In genomic region chr1:43432171-43432860, GRCh38 we compare ENCODE assay signal across 14 cellular contexts. TPM values are rescaled to one million over a fixed set of nuclear protein-coding genes. Genes with fewer than 3 reads are reported as not detected.
DNase-seq lines count a peak whose midpoint lies in the region; ATAC-seq and TF ChIP-seq lines count a peak whose summit lies in the region.
"Had no signal": no experiment of that assay in that cellular context is flagged by ENCODE, and none has a peak within 500 bp of the region (broad histone marks: within the 10 kb centered on the region; RNA-seq: fewer than 3 reads in every experiment).

No MANE protein-coding gene starts in this region.

- H3K27me3 ChIP-seq in left ventricle myocardium inferior (ENCODE audit: low read depth), result no peaks in the 10 kb centered on the region
- no peaks in the 10 kb centered on the region for H3K27me3 ChIP-seq in RWPE2 (ENCODE audit: insufficient read depth, poor library complexity, severe bottlenecking)
- H3K27me3 ChIP-seq in upper lobe of right lung, result no peaks in the 10 kb centered on the region
- no peaks in the 10 kb centered on the region for H3K27me3 ChIP-seq in HAP-1 (ENCODE audit: low read depth)
- H3K27me3 ChIP-seq: BE2C had no signal

- H3K4me1 ChIP-seq in left ventricle myocardium inferior (peaks cover 14% of the 10 kb centered on the region), RWPE2 (ENCODE audit: insufficient read depth, poor library complexity, severe bottlenecking) (no peaks in the 10 kb centered on the region), upper lobe of right lung (peaks cover 6% of the 10 kb centered on the region), HAP-1 (no peaks in the 10 kb centered on the region)
- H3K4me1 ChIP-seq: BE2C had no signal

- no peak overlapping the region for H3K27ac ChIP-seq in left ventricle myocardium inferior (replicated peaks)
- no peak overlapping the region for H3K27ac ChIP-seq in RWPE2 (ENCODE audit: poor library complexity, severe bottlenecking)
- no peak overlapping the region for H3K27ac ChIP-seq in upper lobe of right lung
- H3K27ac ChIP-seq: C4-2B had no signal

- H3K4me3 ChIP-seq in left ventricle myocardium inferior (no peak overlapping the region), RWPE2 (ENCODE audit: severe bottlenecking) (no peak overlapping the region), upper lobe of right lung (no peak overlapping the region), HAP-1 (no peak overlapping the region)

- in situ Hi-C loops in HAP-1 (cut with MboI; ENCODE audit: low sequenced_read_pairs), result no loop called here

- no peaks in the 10 kb centered on the region for H3K9me3 ChIP-seq in left ventricle myocardium inferior (replicated peaks)
- H3K9me3 ChIP-seq in RWPE2 (ENCODE audit: severe bottlenecking), result no peaks in the 10 kb centered on the region
- H3K9me3 ChIP-seq in upper lobe of right lung, result no peaks in the 10 kb centered on the region
- H3K9me3 ChIP-seq in HAP-1, result no peaks in the 10 kb centered on the region
- H3K9me3 ChIP-seq: BE2C had no signal

- intact Hi-C loops in Right ventricle myocardium inferior (cut with DNase I), result no loop called here
- intact Hi-C loops in left ventricle myocardium inferior (cut with micrococcal nuclease), result no loop called here
- intact Hi-C loops in sciatic nerve (cut with DNase I), result no loop called here
- intact Hi-C loops in upper lobe of right lung (cut with DNase I), result no loop called here

- no peak for TF ChIP-seq CTCF in left ventricle myocardium inferior (IDR thresholded peaks at IDR 0.05; ENCODE audit: borderline replicate concordance)
- TF ChIP-seq CTCF in RWPE2 (IDR thresholded peaks at IDR 0.05; ENCODE audit: poor library complexity, severe bottlenecking), result no peak
- no peak for TF ChIP-seq CTCF in upper lobe of right lung (IDR thresholded peaks at IDR 0.05)

- DNase-seq in Right ventricle myocardium inferior (ENCODE audit: missing footprints), result peak; percentile 51
- DNase-seq in left ventricle myocardium inferior, result no peak
- DNase-seq in RWPE2 (ENCODE audit: low spot score), result peak; percentile 42
- DNase-seq in sciatic nerve (ENCODE audit: low spot score), result peak; percentile 57
- peak; percentile 48 for DNase-seq in upper lobe of right lung
- no peak for DNase-seq in GDM1 (lab: John Stamatoyannopoulos, UW)
- DNase-seq in HAP-1 (ENCODE audit: low spot score in 2 of 2), result no peak
- DNase-seq: BE2C; CD8-positive, alpha-beta T cell; COR-L47; DMS153; DMS79 treated with DMSO at 0.1 percent for 48 hours; EL had no signal

- ATAC-seq in Right ventricle myocardium inferior (no peak), RWPE2 (ENCODE audit: low read depth) (no peak), sciatic nerve (no peak), upper lobe of right lung (no peak)
- ATAC-seq: CD8-positive, alpha-beta T cell had no signal

- H3K36me3 ChIP-seq in left ventricle myocardium inferior, result peaks cover 83% of the 10 kb centered on the region
- H3K36me3 ChIP-seq in RWPE2 (ENCODE audit: low read depth), result peaks cover 88% of the 10 kb centered on the region
- peaks cover 86% of the 10 kb centered on the region for H3K36me3 ChIP-seq in upper lobe of right lung
- peaks cover 67% of the 10 kb centered on the region for H3K36me3 ChIP-seq in HAP-1 (replicated peaks)
- H3K36me3 ChIP-seq: BE2C had no signal

RNA-seq across cellular contexts. Expression of gene HYI, which starts 21.4 kb away (rescaled TPM):
- total RNA-seq in Right ventricle myocardium inferior (20.2 TPM), left ventricle myocardium inferior (22.8 TPM), sciatic nerve (63.6 TPM), upper lobe of right lung (72.6 TPM)

RNA-seq across cellular contexts. Expression of gene SZT2, which starts 42.6 kb away (rescaled TPM):
- total RNA-seq in Right ventricle myocardium inferior, result 22.5 TPM
- 24.8 TPM for total RNA-seq in left ventricle myocardium inferior
- 86.6 TPM for total RNA-seq in sciatic nerve
- 70.4 TPM for total RNA-seq in upper lobe of right lung

RNA-seq across cellular contexts. Expression of gene MED8, which starts 42.7 kb away (rescaled TPM):
- total RNA-seq in Right ventricle myocardium inferior, result 18.0 TPM
- total RNA-seq in left ventricle myocardium inferior, result 15.7 TPM
- 30.8 TPM for total RNA-seq in sciatic nerve
- 37.3 TPM for total RNA-seq in upper lobe of right lung

Comparison
In these comparisons a context has a peak if more than half of its experiments do, and no peak if none do; other contexts are left out.
1. DNase-seq: peak in Right ventricle myocardium inferior (single experiment), RWPE2 (single experiment), sciatic nerve (single experiment) and upper lobe of right lung (single experiment); none in left ventricle myocardium inferior (single experiment), GDM1 (single experiment) and HAP-1 (0 of 2).